In the genomic region with DNA sequence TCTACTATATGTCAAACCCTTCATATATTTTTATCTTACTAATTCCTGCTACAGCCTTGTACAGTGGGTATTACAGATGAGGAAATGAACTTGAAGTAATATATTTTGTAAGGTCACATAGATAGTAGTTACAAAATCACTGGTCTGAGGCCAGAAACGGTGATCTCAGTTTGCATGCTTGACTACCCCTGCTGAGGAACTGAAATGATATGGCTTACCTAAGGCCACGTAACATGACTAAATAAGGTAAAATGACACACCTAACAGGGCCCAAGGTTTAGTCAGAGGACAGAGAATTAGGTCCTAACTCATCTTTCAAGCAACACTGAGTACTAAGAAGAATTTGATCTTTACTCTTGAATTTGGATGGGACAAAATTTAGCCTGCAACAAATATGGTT, we compare ENCODE assay signal across 1 cellular context.
TF ChIP-seq lines count a peak whose summit lies in the region.

No MANE protein-coding gene starts in this region.

TF ChIP-seq in WTC11, 78 proteins besides CTCF, POLR2A, EP300 and RAD21 (continued from another document):
- TF ChIP-seq, protein P1, sequence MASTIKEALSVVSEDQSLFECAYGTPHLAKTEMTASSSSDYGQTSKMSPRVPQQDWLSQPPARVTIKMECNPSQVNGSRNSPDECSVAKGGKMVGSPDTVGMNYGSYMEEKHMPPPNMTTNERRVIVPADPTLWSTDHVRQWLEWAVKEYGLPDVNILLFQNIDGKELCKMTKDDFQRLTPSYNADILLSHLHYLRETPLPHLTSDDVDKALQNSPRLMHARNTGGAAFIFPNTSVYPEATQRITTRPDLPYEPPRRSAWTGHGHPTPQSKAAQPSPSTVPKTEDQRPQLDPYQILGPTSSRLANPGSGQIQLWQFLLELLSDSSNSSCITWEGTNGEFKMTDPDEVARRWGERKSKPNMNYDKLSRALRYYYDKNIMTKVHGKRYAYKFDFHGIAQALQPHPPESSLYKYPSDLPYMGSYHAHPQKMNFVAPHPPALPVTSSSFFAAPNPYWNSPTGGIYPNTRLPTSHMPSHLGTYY (CRISPR knock-in tag; IDR thresholded peaks at IDR 0.05) = no peak
- TF ChIP-seq JAZF1 (CRISPR knock-in tag; IDR thresholded peaks at IDR 0.05) (no peak), SMAD3 (CRISPR knock-in tag; IDR thresholded peaks at IDR 0.05; ENCODE audit: borderline replicate concordance) (no peak)
